ENCODE assay signal across 15 cellular contexts in genomic region chr9:116002624-116003023, GRCh38.
DNase-seq lines count a peak whose midpoint lies in the region; ATAC-seq and TF ChIP-seq lines count a peak whose summit lies in the region.
"Had no signal": no experiment of that assay in that cellular context is flagged by ENCODE, and none has a peak within 500 bp of the region (broad histone marks: within the 10 kb centered on the region; RNA-seq: fewer than 3 reads in every experiment).

No MANE protein-coding gene starts in this region.

- WGBS in adrenal gland, 4 donors, result 61 to 69% (median 65%) methylated on average over 3 of the region's 3 CpGs

- H3K27me3 ChIP-seq in adrenal gland (no peaks in the 10 kb centered on the region), colonic mucosa (no peaks in the 10 kb centered on the region)
- H3K27me3 ChIP-seq: neutrophil had no signal

- no peaks in the 10 kb centered on the region for H3K79me2 ChIP-seq in OCI-LY7 (ENCODE audit: insufficient read depth, low read depth, low read length)

- ATAC-seq in Right ventricle myocardium superior (ENCODE audit: poor library complexity) (peak; percentile 59), Right ventricle myocardium inferior (no peak)

- TF ChIP-seq CTCF in fibroblast of villous mesenchyme (IDR thresholded peaks at IDR 0.05; ENCODE audit: insufficient read depth, low read depth, low read length), result no peak
- TF ChIP-seq CTCF in OCI-LY7 (conservative IDR thresholded peaks at IDR 0.05; ENCODE audit: low read length), result no peak
- TF ChIP-seq CTCF in adrenal gland (IDR thresholded peaks at IDR 0.05), result no peak
- no peak for TF ChIP-seq CTCF in colonic mucosa (IDR thresholded peaks at IDR 0.05)

- intact Hi-C loops in Right ventricle myocardium superior (cut with DNase I), result no loop called here
- intact Hi-C loops in Right ventricle myocardium inferior (cut with DNase I), result loop anchor here (5.0 kb wide), 1 partner anchor 120 kb away; no protein-coding TSS in a partner anchor
- intact Hi-C loops in OCI-LY7 (cut with micrococcal nuclease; ENCODE audit: unreplicated experiment), result no loop called here
- intact Hi-C loops in posterior vena cava (cut with DNase I), result no loop called here
- intact Hi-C loops in adrenal gland (cut with DNase I), result no loop called here
- intact Hi-C loops in colonic mucosa (cut with DNase I), result no loop called here

- no peaks in the 10 kb centered on the region for H4K20me1 ChIP-seq in OCI-LY7 (ENCODE audit: insufficient read depth, low read length)

- no peaks in the 10 kb centered on the region for H3K9me2 ChIP-seq in OCI-LY7 (ENCODE audit: insufficient read depth, low read length)

- H3K4me1 ChIP-seq in OCI-LY7 (ENCODE audit: insufficient read depth, low read length, poor library complexity, severe bottlenecking) (no peaks in the 10 kb centered on the region), adrenal gland (replicated peaks in 1 of 2) (no peaks in the 10 kb centered on the region), colonic mucosa (no peaks in the 10 kb centered on the region)
- H3K4me1 ChIP-seq: Caco-2 had no signal

- H3K9ac ChIP-seq in colonic mucosa (ENCODE audit: low read depth in 2 of 2, low read length in 2 of 2), result no peak overlapping the region

- H3K4me2 ChIP-seq in OCI-LY7 (ENCODE audit: low read length), result no peak overlapping the region

- CTCF ChIA-PET in OCI-LY7 (lab: Charles Lee; ENCODE audit: unreplicated experiment), result no interaction called here

- no TSS peak for BruUV-seq in OCI-LY7 (replicated peaks; lab: Mats Ljungman, UMichigan)

- DNase-seq in Right ventricle myocardium superior, result no peak
- no peak for DNase-seq in Right ventricle myocardium inferior (ENCODE audit: missing footprints)
- DNase-seq in amniotic epithelial cell (ENCODE audit: low read depth), result peak; percentile 35
- peak; percentile 57 for DNase-seq in fibroblast of villous mesenchyme (ENCODE audit: low read depth)
- no peak for DNase-seq in OCI-LY7 (ENCODE audit: low spot score)
- no peak for DNase-seq in posterior vena cava (ENCODE audit: low spot score)
- no peak for DNase-seq in adrenal gland
- DNase-seq in colonic mucosa, result no peak
- DNase-seq: anterior cingulate cortex; Caco-2; effector memory CD4-positive, alpha-beta T cell; NCI-H1105; stimulated activated CD4-positive, alpha-beta T cell treated with anti-CD3 and anti-CD28 coated beads, Interleukin-12 subunit alpha, Interleukin-12 subunit beta, amount 100 ng/mL, for 4 hours had no signal

- POLR2A ChIA-PET in OCI-LY7 (lab: Charles Lee), result no interaction called here

- no peaks in the 10 kb centered on the region for H3K36me3 ChIP-seq in OCI-LY7 (ENCODE audit: insufficient read depth, low read length)
- H3K36me3 ChIP-seq in adrenal gland (replicated peaks in 1 of 2), result no peaks in the 10 kb centered on the region
- H3K36me3 ChIP-seq in colonic mucosa, result no peaks in the 10 kb centered on the region
- H3K36me3 ChIP-seq: neutrophil, thoracic aorta had no signal

- no peak for TF ChIP-seq POLR2A in adrenal gland (IDR thresholded peaks at IDR 0.05)

- no peak overlapping the region for H2AFZ ChIP-seq in OCI-LY7 (ENCODE audit: low read length)

- H3K9me3 ChIP-seq in OCI-LY7 (ENCODE audit: low read length) (no peaks in the 10 kb centered on the region), adrenal gland (replicated peaks in 1 of 3) (no peaks in the 10 kb centered on the region), colonic mucosa (no peaks in the 10 kb centered on the region)
- H3K9me3 ChIP-seq: Caco-2, neutrophil, thoracic aorta had no signal

- H3K27ac ChIP-seq in OCI-LY7 (ENCODE audit: low read depth, low read length, poor library complexity, severe bottlenecking) (no peak overlapping the region), adrenal gland (no peak overlapping the region), colonic mucosa (no peak overlapping the region)
- H3K27ac ChIP-seq: neutrophil, thoracic aorta had no signal

- H3K4me3 ChIP-seq in fibroblast of villous mesenchyme (ENCODE audit: low read depth, low read length) (no peak overlapping the region), OCI-LY7 (ENCODE audit: low read depth, low read length, poor library complexity, severe bottlenecking) (no peak overlapping the region), adrenal gland (no peak overlapping the region), colonic mucosa (no peak overlapping the region)
- H3K4me3 ChIP-seq: thoracic aorta had no signal

Comparison
In these comparisons a context has a peak if more than half of its experiments do, and no peak if none do; other contexts are left out.
1. DNase-seq: peak in amniotic epithelial cell (single experiment) and fibroblast of villous mesenchyme (single experiment); none in Right ventricle myocardium superior (single experiment), Right ventricle myocardium inferior (single experiment), OCI-LY7 (single experiment), posterior vena cava (single experiment), adrenal gland (0 of 7) and colonic mucosa (single experiment).